ENCODE assay signal across 19 cellular contexts in genomic region chr10:109591631-109592030, GRCh38.
DNase-seq lines count a peak whose midpoint lies in the region; ATAC-seq and TF ChIP-seq lines count a peak whose summit lies in the region.
"Had no signal": no experiment of that assay in that cellular context is flagged by ENCODE, and none has a peak within 500 bp of the region (broad histone marks: within the 10 kb centered on the region; RNA-seq: fewer than 3 reads in every experiment).

No MANE protein-coding gene starts in this region.

- ATAC-seq in WTC11 (0 out of 2 replicates have a peak, but pooled peaks have one; percentile 19), GM21737 (IDR thresholded peaks at IDR 0.05; ENCODE audit: unreplicated experiment) (no peak), GM21423 (IDR thresholded peaks at IDR 0.05; ENCODE audit: unreplicated experiment) (no peak)
- ATAC-seq: HepG2 had no signal

- in situ Hi-C loops in HAP-1 (cut with MboI; ENCODE audit: low sequenced_read_pairs), result no loop called here

- CTCF ChIA-PET in WTC11 (lab: Charles Lee), result no interaction called here

- no peaks in the 10 kb centered on the region for H3K36me3 Mint-ChIP-seq in WTC11
- H3K36me3 Mint-ChIP-seq: CD14-positive monocyte had no signal

- H3K4me1 ChIP-seq in HAP-1, result no peaks in the 10 kb centered on the region

- H3K27ac Mint-ChIP-seq in WTC11, result no peak overlapping the region
- H3K27ac Mint-ChIP-seq: CD14-positive monocyte, HFFc6 had no signal

- POLR2A ChIA-PET in WTC11 (lab: Charles Lee), result no interaction called here

- no peaks in the 10 kb centered on the region for H3K27me3 Mint-ChIP-seq in WTC11 (ENCODE audit: low read depth)

- peaks cover 6% of the 10 kb centered on the region for H3K4me1 Mint-ChIP-seq in WTC11
- H3K4me1 Mint-ChIP-seq: CD14-positive monocyte had no signal

- no peaks in the 10 kb centered on the region for H3K36me3 ChIP-seq in HAP-1 (replicated peaks)

- TF ChIP-seq CTCF in WTC11 (IDR thresholded peaks at IDR 0.05) (no peak), epithelial cell of esophagus (IDR thresholded peaks at IDR 0.05; ENCODE audit: insufficient read depth, low read depth, low read length, missing control alignments) (no peak)

- H3K4me3 ChIP-seq in epithelial cell of esophagus (ENCODE audit: low read length), result no peak overlapping the region
- H3K4me3 ChIP-seq in HAP-1, result no peak overlapping the region

- H3K4me3 Mint-ChIP-seq in WTC11, result no peak overlapping the region
- H3K4me3 Mint-ChIP-seq: CD14-positive monocyte, HFFc6 had no signal

- H3K9me3 ChIP-seq in HAP-1, result no peaks in the 10 kb centered on the region

- no peaks in the 10 kb centered on the region for H3K27me3 ChIP-seq in HAP-1 (ENCODE audit: low read depth)

- peaks cover 17% of the 10 kb centered on the region; the same call in 1 of the 2 replicates for H3K9me3 Mint-ChIP-seq in WTC11

- DNase-seq in HCEC 1CT, result peak; percentile 62
- no peak for DNase-seq in WTC11 (ENCODE audit: low spot score)
- peak; percentile 21 for DNase-seq in epithelial cell of esophagus (ENCODE audit: low read depth)
- no peak for DNase-seq in HAP-1 (ENCODE audit: low spot score in 2 of 2)
- no peak for DNase-seq in DMS53 treated with DMSO at 0.1 percent for 48 hours (lab: John Stamatoyannopoulos, UW; ENCODE audit: unreplicated experiment)
- DNase-seq: DMS79 treated with DMSO at 0.1 percent for 48 hours, GDM1, HFFc6, KBM-7, NCI-H1048, NCI-H1436 treated with DMSO at 0.1 percent for 48 hours, NCI-H2029, NCI-H69, Right ventricle myocardium superior, SW 1271 had no signal

TF ChIP-seq in WTC11, 78 proteins besides CTCF, POLR2A, EP300 and RAD21:
- no peak for TF ChIP-seq OVOL2 (CRISPR knock-in tag; IDR thresholded peaks at IDR 0.05; ENCODE audit: borderline replicate concordance)
- no peak for TF ChIP-seq SMAD3 (CRISPR knock-in tag; IDR thresholded peaks at IDR 0.05; ENCODE audit: borderline replicate concordance)
- TF ChIP-seq ZNF416 (CRISPR knock-in tag; IDR thresholded peaks at IDR 0.05), result no peak

Comparison
In these comparisons a context has a peak if more than half of its experiments do, and no peak if none do; other contexts are left out.
1. DNase-seq: peak in HCEC 1CT (single experiment) and epithelial cell of esophagus (single experiment); none in WTC11 (single experiment), HAP-1 (0 of 2) and DMS53 treated with DMSO at 0.1 percent for 48 hours (single experiment).